In genomic region chr6:37696220-37696840, GRCh38 we compare ENCODE assay signal across 8 cellular contexts. TPM values are rescaled to one million over a fixed set of nuclear protein-coding genes. Genes with fewer than 3 reads are reported as not detected.
DNase-seq lines count a peak whose midpoint lies in the region; ATAC-seq and TF ChIP-seq lines count a peak whose summit lies in the region.

No MANE protein-coding gene starts in this region.

- H3K27me3 ChIP-seq in BLaER1 treated with 17β-estradiol and CSF1 and Interleukin-3, amounts not matched to agents 10 nM and 100 nM, result peaks cover 54 to 72% (median 65%) of the 10 kb centered on the region in 11 experiments
- no peaks in the 10 kb centered on the region for H3K27me3 ChIP-seq in parathyroid adenoma (ENCODE audit: control insufficient read depth, insufficient read depth, low read length)

- H3K4me2 ChIP-seq in BLaER1 treated with 17β-estradiol and CSF1 and Interleukin-3, amounts not matched to agents 10 nM and 100 nM, result peak overlapping the region; percentile 95 to 100 (median 99)
- H3K4me2 ChIP-seq in parathyroid adenoma (ENCODE audit: low read length), result peak overlapping the region; percentile 89

- H4K20me1 ChIP-seq in BLaER1 treated with 17β-estradiol and CSF1 and Interleukin-3, amounts not matched to agents 10 nM and 100 nM, result peaks cover 23 to 69% (median 39%) of the 10 kb centered on the region in 11 experiments; a peak in 21 of 22 replicates

- ATAC-seq in HG02885 (IDR thresholded peaks at IDR 0.05; ENCODE audit: poor library complexity, unreplicated experiment) (no peak), sciatic nerve (no peak)

- H3K4me3 ChIP-seq in BLaER1 treated with 17β-estradiol and CSF1 and Interleukin-3, amounts not matched to agents 10 nM and 100 nM, result peak overlapping the region; percentile 71 to 85 (median 78)
- H3K4me3 ChIP-seq in fibroblast of the aortic adventitia (ENCODE audit: low read depth, low read length), result peak overlapping the region; percentile 73
- peak overlapping the region; percentile 50 for H3K4me3 ChIP-seq in parathyroid adenoma (ENCODE audit: low read depth, low read length)

- intact Hi-C loops in sciatic nerve (cut with DNase I), result loop anchor here (10.0 kb wide), 1 partner anchor 212 kb away; no protein-coding TSS in a partner anchor

- peak overlapping the region; percentile 50 to 84 (median 75) for H3K27ac Mint-ChIP-seq in IgD-negative memory B cell
- H3K27ac Mint-ChIP-seq in activated T-cell treated with anti-CD3 and anti-CD28 coated beads, Interleukin-2, amount 50 U/mL, for 24 hours, result peak overlapping the region; percentile 26

- H3K4me1 ChIP-seq in BLaER1 treated with 17β-estradiol and CSF1 and Interleukin-3, amounts not matched to agents 10 nM and 100 nM, result peaks cover 38 to 52% (median 47%) of the 10 kb centered on the region in 10 experiments
- peaks cover 11% of the 10 kb centered on the region for H3K4me1 ChIP-seq in parathyroid adenoma

- peaks cover 4% of the 10 kb centered on the region for H3K36me3 Mint-ChIP-seq in IgD-negative memory B cell
- peaks cover 4% of the 10 kb centered on the region for H3K36me3 Mint-ChIP-seq in activated T-cell treated with anti-CD3 and anti-CD28 coated beads, Interleukin-2, amount 50 U/mL, for 24 hours (ENCODE audit: low read depth)

- peak overlapping the region in 4 of 11 experiments; percentile 80 to 85 (median 81); a peak in 5 of 22 replicates for H3K27ac ChIP-seq in BLaER1 treated with 17β-estradiol and CSF1 and Interleukin-3, amounts not matched to agents 10 nM and 100 nM
- H3K27ac ChIP-seq in parathyroid adenoma, result no peak overlapping the region

- H3K27me3 Mint-ChIP-seq in IgD-negative memory B cell, result peaks cover 11% of the 10 kb centered on the region
- H3K27me3 Mint-ChIP-seq in activated T-cell treated with anti-CD3 and anti-CD28 coated beads, Interleukin-2, amount 50 U/mL, for 24 hours, result peaks cover 10% of the 10 kb centered on the region

- peak overlapping the region; percentile 84 to 93 (median 90) for H3K4me3 Mint-ChIP-seq in IgD-negative memory B cell
- H3K4me3 Mint-ChIP-seq in activated T-cell treated with anti-CD3 and anti-CD28 coated beads, Interleukin-2, amount 50 U/mL, for 24 hours, result peak overlapping the region; percentile 83

- H3K79me2 ChIP-seq in parathyroid adenoma, result peaks cover 15% of the 10 kb centered on the region

- H2AFZ ChIP-seq in parathyroid adenoma, result peak overlapping the region; percentile 72

- H3K4me1 Mint-ChIP-seq in IgD-negative memory B cell, result peaks cover 6 to 25% (median 12%) of the 10 kb centered on the region in 3 donors
- H3K4me1 Mint-ChIP-seq in activated T-cell treated with anti-CD3 and anti-CD28 coated beads, Interleukin-2, amount 50 U/mL, for 24 hours (ENCODE audit: low read depth), result peaks cover 37% of the 10 kb centered on the region

- H3K9ac ChIP-seq in BLaER1 treated with 17β-estradiol and CSF1 and Interleukin-3, amounts not matched to agents 10 nM and 100 nM, result peak overlapping the region; percentile 74 to 88 (median 85); a peak in 20 of 22 replicates
- peak overlapping the region; percentile 24 for H3K9ac ChIP-seq in parathyroid adenoma

- H3K9me3 ChIP-seq in BLaER1 treated with 17β-estradiol and CSF1 and Interleukin-3, amounts not matched to agents 10 nM and 100 nM (replicated peaks in 1 of 11), result no peaks in the 10 kb centered on the region
- H3K9me3 ChIP-seq in parathyroid adenoma (ENCODE audit: control insufficient read depth, low read length), result no peaks in the 10 kb centered on the region

- peak; percentile 66 for DNase-seq in activated T-cell treated with anti-CD3 and anti-CD28 coated beads, Interleukin-2, amount 50 U/mL, for 24 hours
- DNase-seq in fibroblast of the aortic adventitia (ENCODE audit: low read depth), result peak; percentile 40
- no peak for DNase-seq in globus pallidus (ENCODE audit: low spot score)
- no peak for DNase-seq in sciatic nerve (ENCODE audit: low spot score)

- TF ChIP-seq CTCF in fibroblast of the aortic adventitia (IDR thresholded peaks at IDR 0.05; ENCODE audit: insufficient read depth, low read length), result no peak
- no peak for TF ChIP-seq CTCF in parathyroid adenoma (IDR thresholded peaks at IDR 0.05)

- no peaks in the 10 kb centered on the region for H3K36me3 ChIP-seq in BLaER1 treated with 17β-estradiol and CSF1 and Interleukin-3, amounts not matched to agents 10 nM and 100 nM
- no peaks in the 10 kb centered on the region for H3K36me3 ChIP-seq in parathyroid adenoma (ENCODE audit: control insufficient read depth, insufficient read depth, low read length)

- H3K9me3 Mint-ChIP-seq in IgD-negative memory B cell, result no peaks in the 10 kb centered on the region
- H3K9me3 Mint-ChIP-seq in activated T-cell treated with anti-CD3 and anti-CD28 coated beads, Interleukin-2, amount 50 U/mL, for 24 hours, result no peaks in the 10 kb centered on the region

RNA-seq across cellular contexts. Expression of gene MDGA1, which starts 1.4 kb away (rescaled TPM):
- polyA plus RNA-seq in IgD-negative memory B cell, result 2.9 TPM
- total RNA-seq in fibroblast of the aortic adventitia (ENCODE audit: low replicate concordance) (5.1 and 11.4 TPM in 2 replicates), sciatic nerve (13.8 TPM)

Comparison
In these comparisons a context has a peak if more than half of its experiments do, and no peak if none do; other contexts are left out.
1. DNase-seq: peak in activated T-cell treated with anti-CD3 and anti-CD28 coated beads, Interleukin-2, amount 50 U/mL, for 24 hours (single experiment) and fibroblast of the aortic adventitia (single experiment); none in globus pallidus (single experiment) and sciatic nerve (single experiment).
2. Peak in every context shown above with its lines, with median percentiles within 50 percentile points of each other: H3K4me3 ChIP-seq.